In genomic region chr18:79400591-79401381, GRCh38 we compare ENCODE assay signal across 8 cellular contexts. TPM values are rescaled to one million over a fixed set of nuclear protein-coding genes. Genes with fewer than 3 reads are reported as not detected.
DNase-seq lines count a peak whose midpoint lies in the region; ATAC-seq and TF ChIP-seq lines count a peak whose summit lies in the region.

No MANE protein-coding gene starts in this region.

- H3K27ac ChIP-seq in naive thymus-derived CD4-positive, alpha-beta T cell (ENCODE audit: low read depth, low read length): peak overlapping the region; percentile 95

- peak; percentile 39 to 66 (median 54) for DNase-seq in T-helper 2 cell
- peak in 7 of 9 donors; percentile 56 to 80 (median 63) for DNase-seq in naive thymus-derived CD4-positive, alpha-beta T cell
- no peak for DNase-seq in NCI-H2081 treated with DMSO at 0.1 percent for 48 hours (lab: John Stamatoyannopoulos, UW)
- no peak for DNase-seq in RKO (ENCODE audit: low spot score)

- no peaks in the 10 kb centered on the region for H3K36me3 ChIP-seq in naive thymus-derived CD4-positive, alpha-beta T cell (ENCODE audit: control insufficient read depth in 2 of 3, insufficient read depth in 3 of 3, low read length in 3 of 3)

- H3K9me3 Mint-ChIP-seq in dendritic cell treated with granulocyte-macrophage colony-stimulating factor and Interleukin-4, amounts not matched to agents 40 ng/mL and 50 ng/mL, for 4 days: no peaks in the 10 kb centered on the region
- H3K9me3 Mint-ChIP-seq in naive thymus-derived CD4-positive, alpha-beta T cell: peaks cover 0 to 4% (median 0%) of the 10 kb centered on the region in 11 donors

- intact Hi-C loops in dendritic cell treated with granulocyte-macrophage colony-stimulating factor and Interleukin-4, amounts not matched to agents 40 ng/mL and 50 ng/mL, for 4 days (cut with micrococcal nuclease): no loop called here
- intact Hi-C loops in naive thymus-derived CD4-positive, alpha-beta T cell (cut with micrococcal nuclease): loop anchor here (1.0 to 10.0 kb wide), 4 partner anchors 279 to 584 kb away; partner anchors contain the start of genes ATP9B (in 1 of the 2), CTDP1 (in 1 of the 2), SLC66A2 (in 1 of the 2) and TXNL4A (in 1 of the 2)

- CTCF ChIA-PET in naive thymus-derived CD4-positive, alpha-beta T cell (lab: Charles Lee): interaction anchor here (0.7 kb wide), 1 partner anchor 22 kb away, joined by 3 read pairs; no protein-coding TSS in a partner anchor

- peak; percentile 18 for ATAC-seq in naive thymus-derived CD4-positive, alpha-beta T cell
- ATAC-seq in HG03439 (IDR thresholded peaks at IDR 0.05; ENCODE audit: unreplicated experiment) (no peak), HG02623 (IDR thresholded peaks at IDR 0.05; ENCODE audit: unreplicated experiment) (no peak)

- H3K4me1 ChIP-seq in naive thymus-derived CD4-positive, alpha-beta T cell (ENCODE audit: control insufficient read depth in 2 of 2, insufficient read depth in 2 of 2, low read length in 2 of 2): peaks cover 28 to 48% of the 10 kb centered on the region in 2 donors

- H3K27me3 ChIP-seq in naive thymus-derived CD4-positive, alpha-beta T cell (ENCODE audit: control insufficient read depth in 2 of 2, insufficient read depth in 2 of 2, low read length in 2 of 2): no peaks in the 10 kb centered on the region

- H3K4me3 ChIP-seq in naive thymus-derived CD4-positive, alpha-beta T cell (ENCODE audit: low read length): peak overlapping the region; percentile 68

- POLR2A ChIA-PET in naive thymus-derived CD4-positive, alpha-beta T cell (lab: Charles Lee): interaction anchor here (1.0 to 7.8 kb wide), 4 partner anchors 116 to 278 kb away, joined by 3 to 62 read pairs (median 12); partner anchors contain the start of gene CTDP1

- H3K4me3 Mint-ChIP-seq in dendritic cell treated with granulocyte-macrophage colony-stimulating factor and Interleukin-4, amounts not matched to agents 40 ng/mL and 50 ng/mL, for 4 days: peak overlapping the region; percentile 75
- H3K4me3 Mint-ChIP-seq in naive thymus-derived CD4-positive, alpha-beta T cell: peak overlapping the region; percentile 89 to 98 (median 92)

- TF ChIP-seq POLR2A in GM19193 (IDR thresholded peaks at IDR 0.05; ENCODE audit: extremely low read depth, insufficient read depth, insufficient read length): peak; percentile 15

- peaks cover 27% of the 10 kb centered on the region for H3K36me3 Mint-ChIP-seq in dendritic cell treated with granulocyte-macrophage colony-stimulating factor and Interleukin-4, amounts not matched to agents 40 ng/mL and 50 ng/mL, for 4 days (ENCODE audit: low read depth)
- peaks cover 0 to 14% (median 0%) of the 10 kb centered on the region in 5 donors for H3K36me3 Mint-ChIP-seq in naive thymus-derived CD4-positive, alpha-beta T cell

- peaks cover 69% of the 10 kb centered on the region for H3K4me1 Mint-ChIP-seq in dendritic cell treated with granulocyte-macrophage colony-stimulating factor and Interleukin-4, amounts not matched to agents 40 ng/mL and 50 ng/mL, for 4 days (ENCODE audit: low read depth)
- H3K4me1 Mint-ChIP-seq in naive thymus-derived CD4-positive, alpha-beta T cell: peaks cover 35 to 70% (median 58%) of the 10 kb centered on the region in 7 donors

- H3K9me3 ChIP-seq in naive thymus-derived CD4-positive, alpha-beta T cell (ENCODE audit: control insufficient read depth in 2 of 3, low read length in 3 of 3): no peaks in the 10 kb centered on the region

- H3K27me3 Mint-ChIP-seq in dendritic cell treated with granulocyte-macrophage colony-stimulating factor and Interleukin-4, amounts not matched to agents 40 ng/mL and 50 ng/mL, for 4 days: peaks cover 31% of the 10 kb centered on the region
- H3K27me3 Mint-ChIP-seq in naive thymus-derived CD4-positive, alpha-beta T cell: no peaks in the 10 kb centered on the region

- H3K27ac Mint-ChIP-seq in dendritic cell treated with granulocyte-macrophage colony-stimulating factor and Interleukin-4, amounts not matched to agents 40 ng/mL and 50 ng/mL, for 4 days: peak overlapping the region; percentile 79
- H3K27ac Mint-ChIP-seq in naive thymus-derived CD4-positive, alpha-beta T cell: peak overlapping the region; percentile 98 to 100 (median 99)

RNA-seq across cellular contexts. Expression of gene NFATC1, which starts 5.1 kb away (rescaled TPM):
- total RNA-seq in naive thymus-derived CD4-positive, alpha-beta T cell: 10 to 100 TPM; 44.3 to 87.2 (median 53.8) TPM
- polyA plus RNA-seq in naive thymus-derived CD4-positive, alpha-beta T cell: 10 to 100 TPM; 27.1 to 49.9 TPM

Comparison
In these comparisons a context has a peak if more than half of its experiments do, and no peak if none do; other contexts are left out.
1. DNase-seq: peak in T-helper 2 cell (5 of 5) and naive thymus-derived CD4-positive, alpha-beta T cell (7 of 9); none in NCI-H2081 treated with DMSO at 0.1 percent for 48 hours (single experiment) and RKO (single experiment).